Comparison of ENCODE assay signal across 23 cellular contexts in the genomic region with DNA sequence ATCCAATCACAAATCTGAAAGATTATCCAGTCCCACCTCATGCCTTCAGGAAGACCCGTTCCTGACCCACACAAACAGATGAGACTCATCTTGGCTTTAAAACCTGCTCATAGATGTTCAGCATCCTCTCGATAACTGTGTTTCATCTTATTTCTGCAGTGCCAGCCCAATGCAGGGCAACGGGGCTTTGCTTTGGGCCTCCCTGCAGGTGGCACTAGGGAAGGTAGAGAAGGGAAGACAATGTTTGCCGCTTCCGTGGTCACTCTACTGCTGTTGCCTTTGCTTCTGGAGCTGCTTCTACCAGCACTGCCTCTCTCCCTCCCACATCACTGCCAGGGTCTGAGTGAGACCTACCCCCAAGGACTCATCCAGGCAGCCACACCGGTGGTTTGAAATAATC. TPM values are rescaled to one million over a fixed set of nuclear protein-coding genes. Genes with fewer than 3 reads are reported as not detected.
"Had no signal": no experiment of that assay in that cellular context is flagged by ENCODE, and none has a peak within 500 bp of the region (broad histone marks: within the 10 kb centered on the region; RNA-seq: fewer than 3 reads in every experiment).

No MANE protein-coding gene starts in this region.

- ATAC-seq: activated CD4-positive, alpha-beta T cell treated with anti-CD3 and anti-CD28 coated beads for 36 hours; body of pancreas; foreskin keratinocyte; WTC11 had no signal

- H3K9me3 ChIP-seq: body of pancreas, transverse colon had no signal

- H3K4me3 Mint-ChIP-seq: activated CD4-positive, alpha-beta T cell treated with anti-CD3 and anti-CD28 coated beads for 36 hours; activated naive CD8-positive, alpha-beta T cell treated with anti-CD3 and anti-CD28 coated beads for 36 hours; nephron; stimulated activated naive CD8-positive, alpha-beta T cell treated with anti-CD3 and anti-CD28 coated beads, Interleukin-15, Interleukin-2, amounts not matched to agents 100 ng/mL and 50 ng/mL, for 24 hours; T-helper 2 cell treated with Interferon-gamma antibody and Interleukin-4, amounts not matched to agents 5 μg/mL and 100 μg/mL, for 36 hours; WTC11 had no signal

- H3K27ac ChIP-seq: body of pancreas, foreskin keratinocyte, SK-N-MC, transverse colon had no signal

- H3K27me3 ChIP-seq: body of pancreas, dorsolateral prefrontal cortex, foreskin keratinocyte, transverse colon had no signal

- H3K36me3 ChIP-seq: transverse colon had no signal

- DNase-seq: activated CD4-positive, alpha-beta T cell treated with anti-CD3 and anti-CD28 coated beads for 36 hours; activated CD4-positive, alpha-beta T cell treated with anti-CD3 and anti-CD28 coated beads, Interleukin-2, amount 50 U/mL, for 48 hours; activated naive CD8-positive, alpha-beta T cell treated with anti-CD3 and anti-CD28 coated beads for 36 hours; amygdala; body of pancreas; central memory CD4-positive, alpha-beta T cell; dorsolateral prefrontal cortex; foreskin keratinocyte; hypothalamus; islet precursor cell; nucleus accumbens; stimulated activated CD4-positive, alpha-beta T cell treated with anti-CD3 and anti-CD28 coated beads, Interleukin-2, amount 100 ng/mL, for 24 hours; transverse colon had no signal

- H3K9me3 Mint-ChIP-seq: activated naive CD8-positive, alpha-beta T cell treated with anti-CD3 and anti-CD28 coated beads for 36 hours; nephron; stimulated activated naive CD8-positive, alpha-beta T cell treated with anti-CD3 and anti-CD28 coated beads, Interleukin-15, Interleukin-2, amounts not matched to agents 100 ng/mL and 50 ng/mL, for 24 hours; T-helper 2 cell treated with Interferon-gamma antibody and Interleukin-4, amounts not matched to agents 5 μg/mL and 100 μg/mL, for 36 hours; WTC11 had no signal

- H3K27ac Mint-ChIP-seq: activated CD4-positive, alpha-beta T cell treated with anti-CD3 and anti-CD28 coated beads for 36 hours; activated naive CD8-positive, alpha-beta T cell treated with anti-CD3 and anti-CD28 coated beads for 36 hours; nephron; stimulated activated naive CD8-positive, alpha-beta T cell treated with anti-CD3 and anti-CD28 coated beads, Interleukin-15, Interleukin-2, amounts not matched to agents 100 ng/mL and 50 ng/mL, for 24 hours; T-helper 2 cell treated with Interferon-gamma antibody and Interleukin-4, amounts not matched to agents 5 μg/mL and 100 μg/mL, for 36 hours; WTC11 had no signal

- H3K27me3 Mint-ChIP-seq: activated CD4-positive, alpha-beta T cell treated with anti-CD3 and anti-CD28 coated beads for 36 hours; activated naive CD8-positive, alpha-beta T cell treated with anti-CD3 and anti-CD28 coated beads for 36 hours; stimulated activated naive CD8-positive, alpha-beta T cell treated with anti-CD3 and anti-CD28 coated beads, Interleukin-15, Interleukin-2, amounts not matched to agents 100 ng/mL and 50 ng/mL, for 24 hours had no signal

- H3K4me3 ChIP-seq: body of pancreas, dorsolateral prefrontal cortex, lung, SK-N-MC, transverse colon had no signal

RNA-seq across cellular contexts. Expression of gene GPX2, which starts 2.9 kb away (rescaled TPM):
- total RNA-seq: activated CD4-positive, alpha-beta T cell treated with anti-CD3 and anti-CD28 coated beads for 36 hours; activated naive CD8-positive, alpha-beta T cell treated with anti-CD3 and anti-CD28 coated beads for 36 hours; epithelial cell of proximal tubule; fibroblast of lung; posterior vena cava; skeletal muscle tissue had no signal
- polyA plus RNA-seq: fibroblast of lung had no signal
